In the genomic region with DNA sequence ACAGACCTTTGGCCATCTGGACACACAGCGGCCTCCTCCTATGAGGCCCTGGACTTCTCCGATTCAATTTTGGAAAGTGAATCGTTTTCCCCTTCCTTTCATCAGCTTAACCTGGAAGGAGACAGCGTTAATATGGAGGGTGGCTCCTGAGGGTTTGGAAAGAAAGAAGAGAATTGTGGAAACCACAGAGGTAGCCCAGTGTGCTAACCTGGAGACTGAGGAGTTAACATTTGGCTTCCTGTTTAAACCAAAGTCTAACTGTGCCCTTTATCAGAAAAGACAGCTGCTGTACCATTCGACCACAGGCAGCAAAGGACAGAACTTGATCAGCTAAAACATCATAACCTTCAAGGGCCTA, we compare ENCODE assay signal across 8 cellular contexts. TPM values are rescaled to one million over a fixed set of nuclear protein-coding genes. Genes with fewer than 3 reads are reported as not detected.
DNase-seq lines count a peak whose midpoint lies in the region; ATAC-seq and TF ChIP-seq lines count a peak whose summit lies in the region.

No MANE protein-coding gene starts in this region.

- H3K4me3 Mint-ChIP-seq in activated CD4-positive, alpha-beta T cell treated with anti-CD3 and anti-CD28 coated beads, Interleukin-2, amount 10 ng/mL, durations not matched to agents 24 days and 14 days: peak overlapping the region; percentile 79
- peak overlapping the region; percentile 80 for H3K4me3 Mint-ChIP-seq in endothelial cell (ENCODE audit: unreplicated experiment)
- H3K4me3 Mint-ChIP-seq in natural killer cell: peak overlapping the region; percentile 97

- H3K27ac Mint-ChIP-seq in activated CD4-positive, alpha-beta T cell treated with anti-CD3 and anti-CD28 coated beads, Interleukin-2, amount 10 ng/mL, durations not matched to agents 24 days and 14 days: peak overlapping the region; percentile 95
- H3K27ac Mint-ChIP-seq in endothelial cell (ENCODE audit: unreplicated experiment) (peak overlapping the region; percentile 49), natural killer cell (peak overlapping the region; percentile 90 to 96)

- H3K27ac ChIP-seq in RWPE1: peak overlapping the region; percentile 71

- POLR2A ChIA-PET in RWPE1 (lab: Yijun Ruan, JAX; ENCODE audit: low non-redundant PET): interaction anchor here (0.6 to 0.7 kb wide), 2 partner anchors 83 to 895 kb away, joined by 3 read pairs; no protein-coding TSS in a partner anchor

- ATAC-seq in HG02938 (IDR thresholded peaks at IDR 0.05; ENCODE audit: unreplicated experiment) (peak; percentile 27), natural killer cell (peak; percentile 19 to 40 (median 29))

- H3K4me1 Mint-ChIP-seq in activated CD4-positive, alpha-beta T cell treated with anti-CD3 and anti-CD28 coated beads, Interleukin-2, amount 10 ng/mL, durations not matched to agents 24 days and 14 days: peaks cover 23% of the 10 kb centered on the region
- H3K4me1 Mint-ChIP-seq in endothelial cell (ENCODE audit: unreplicated experiment) (peaks cover 16% of the 10 kb centered on the region), natural killer cell (peaks cover 24 to 32% of the 10 kb centered on the region in 2 donors)

- intact Hi-C loops in activated CD4-positive, alpha-beta T cell treated with anti-CD3 and anti-CD28 coated beads, Interleukin-2, amount 10 ng/mL, durations not matched to agents 24 days and 14 days (cut with micrococcal nuclease): loop anchor here (1.0 to 10.0 kb wide), 5 partner anchors 26 to 671 kb away; a partner anchor contains a TSS
- intact Hi-C loops in natural killer cell (cut with micrococcal nuclease): loop anchor here (1.0 to 5.0 kb wide), 2 partner anchors 85 to 194 kb away; a partner anchor contains a TSS

- TF ChIP-seq CTCF in RWPE1 (conservative IDR thresholded peaks at IDR 0.05; ENCODE audit: low read depth): no peak
- no peak for TF ChIP-seq CTCF in endothelial cell (IDR thresholded peaks at IDR 0.05; ENCODE audit: unreplicated experiment)
- no peak for TF ChIP-seq CTCF in natural killer cell (IDR thresholded peaks at IDR 0.05)

- peaks cover 11% of the 10 kb centered on the region for H3K36me3 Mint-ChIP-seq in activated CD4-positive, alpha-beta T cell treated with anti-CD3 and anti-CD28 coated beads, Interleukin-2, amount 10 ng/mL, durations not matched to agents 24 days and 14 days (ENCODE audit: low read depth)
- H3K36me3 Mint-ChIP-seq in endothelial cell (ENCODE audit: low read depth, unreplicated experiment) (no peaks in the 10 kb centered on the region), natural killer cell (no peaks in the 10 kb centered on the region)

- peaks cover 6% of the 10 kb centered on the region for H3K27me3 Mint-ChIP-seq in activated CD4-positive, alpha-beta T cell treated with anti-CD3 and anti-CD28 coated beads, Interleukin-2, amount 10 ng/mL, durations not matched to agents 24 days and 14 days
- H3K27me3 Mint-ChIP-seq in endothelial cell (ENCODE audit: unreplicated experiment): peaks cover 4% of the 10 kb centered on the region
- H3K27me3 Mint-ChIP-seq in natural killer cell (ENCODE audit: low read depth in 2 of 2): peaks cover 0 to 4% of the 10 kb centered on the region in 2 donors

- no peaks in the 10 kb centered on the region for H3K9me3 Mint-ChIP-seq in activated CD4-positive, alpha-beta T cell treated with anti-CD3 and anti-CD28 coated beads, Interleukin-2, amount 10 ng/mL, durations not matched to agents 24 days and 14 days
- no peaks in the 10 kb centered on the region for H3K9me3 Mint-ChIP-seq in endothelial cell (ENCODE audit: unreplicated experiment)
- H3K9me3 Mint-ChIP-seq in natural killer cell: no peaks in the 10 kb centered on the region

- no peak for DNase-seq in activated CD4-positive, alpha-beta T cell treated with anti-CD3 and anti-CD28 coated beads, Interleukin-2, amount 10 ng/mL, durations not matched to agents 24 days and 14 days
- no peak for DNase-seq in activated CD4-positive, alpha-beta T cell treated with anti-CD3 and anti-CD28 coated beads, Interleukin-2, amount 50 U/mL, for 48 hours
- DNase-seq in RWPE1 (ENCODE audit: low spot score): no peak
- DNase-seq in endothelial cell (ENCODE audit: low spot score): no peak
- no peak for DNase-seq in natural killer cell
- no peak for DNase-seq in epidermal melanocyte (ENCODE audit: insufficient read length, low spot score)
- no peak for DNase-seq in DMS114 treated with DMSO at 0.1 percent for 48 hours (lab: John Stamatoyannopoulos, UW; ENCODE audit: unreplicated experiment)

- CTCF ChIA-PET in RWPE1 (lab: Yijun Ruan, JAX): interaction anchor here (1.3 kb wide), 1 partner anchor 404 kb away, joined by 7 read pairs; no protein-coding TSS in a partner anchor

RNA-seq across cellular contexts. Expression of a gene that starts 0.7 kb away (rescaled TPM):
- total RNA-seq in activated CD4-positive, alpha-beta T cell treated with anti-CD3 and anti-CD28 coated beads, Interleukin-2, amount 10 ng/mL, durations not matched to agents 24 days and 14 days: 4.5 and 5.1 TPM in 2 replicates
- total RNA-seq in endothelial cell (ENCODE audit: unreplicated experiment) (3.9 TPM), natural killer cell (10 to 100 TPM; 12.5 to 13.5 (median 13.0) TPM)
